ENCODE assay signal across 8 cellular contexts in genomic region chr17:73343168-73343634, GRCh38. TPM values are rescaled to one million over a fixed set of nuclear protein-coding genes. Genes with fewer than 3 reads are reported as not detected.
A peak's percentile ranks its signal among the peaks of the same experiment; 100 is the strongest.
DNase-seq lines count a peak whose midpoint lies in the region; ATAC-seq and TF ChIP-seq lines count a peak whose summit lies in the region.

No MANE protein-coding gene starts in this region.

- H4K20me1 ChIP-seq in IMR-90 (ENCODE audit: insufficient read depth, low read length) (no peaks in the 10 kb centered on the region), mammary epithelial cell (ENCODE audit: insufficient read depth, low read length) (no peaks in the 10 kb centered on the region)

- peak overlapping the region; percentile 99; the same call in 2 of the 3 replicates for H2BK15ac ChIP-seq in IMR-90 (ENCODE audit: low read depth, low read length)

- H3K56ac ChIP-seq in IMR-90 (ENCODE audit: extremely low read depth, insufficient read depth, low read length) = peak overlapping the region; percentile 87

- peak overlapping the region; percentile 99 for H4K91ac ChIP-seq in IMR-90 (ENCODE audit: insufficient read depth, low read depth, low read length)

- peak overlapping the region; percentile 78 for H3K18ac ChIP-seq in IMR-90 (ENCODE audit: low read depth, low read length)

- peaks cover 35% of the 10 kb centered on the region for H3K9me1 ChIP-seq in IMR-90 (ENCODE audit: insufficient read depth, low read length)

- TF ChIP-seq CTCF in IMR-90 (conservative IDR thresholded peaks at IDR 0.05; ENCODE audit: low read depth, low read length) (no peak), mammary epithelial cell (conservative IDR thresholded peaks at IDR 0.05 in 1 of 2, IDR thresholded peaks at IDR 0.05 in 1 of 2; ENCODE audit: extremely low read depth in 1 of 2, insufficient read depth in 1 of 2, low read depth in 1 of 2, low read length in 2 of 2) (no peak), thoracic aorta (IDR thresholded peaks at IDR 0.05) (no peak)

- H3K4me1 ChIP-seq in IMR-90 (ENCODE audit: control insufficient read depth, insufficient read depth, low read length) (peaks cover 46% of the 10 kb centered on the region), mammary epithelial cell (ENCODE audit: insufficient read depth, low read length) (peaks cover 33% of the 10 kb centered on the region), thoracic aorta (ENCODE audit: control insufficient read depth in 1 of 2, low read depth in 2 of 2) (peaks cover 17 to 56% of the 10 kb centered on the region in 2 donors)

- peak overlapping the region; percentile 89 to 96 for H4K8ac ChIP-seq in IMR-90 (ENCODE audit: low read depth in 2 of 2, low read length in 2 of 2)

- BruUV-seq in IMR-90 (replicated peaks; lab: Mats Ljungman, UMichigan) (no TSS peak), mammary epithelial cell (replicated peaks; lab: Mats Ljungman, UMichigan) (no TSS peak)

- peak; percentile 6; the same call in 1 of the 2 replicates for TF ChIP-seq RAD21 in IMR-90 (IDR thresholded peaks at IDR 0.05; ENCODE audit: low read length)

- H3K79me2 ChIP-seq in mammary epithelial cell (ENCODE audit: insufficient read depth, low read length) = no peaks in the 10 kb centered on the region

- in situ Hi-C loops in IMR-90 (cut with MboI; ENCODE audit: low sequenced_read_pairs) (no loop called here), mammary epithelial cell (cut with MboI; ENCODE audit: low sequenced_read_pairs in 2 of 2) (no loop called here), ACHN (cut with HindIII; ENCODE audit: low pct_ligation_motif_present, low pct_unique_long_range_greater_than_20kb, low sequenced_read_pairs) (no loop called here)

- H2AK5ac ChIP-seq in IMR-90 (ENCODE audit: low read depth, low read length) = peak overlapping the region; percentile 91

- intact Hi-C loops in IMR-90 (cut with micrococcal nuclease) = loop anchor here (2.0 kb wide), 1 partner anchor 32 kb away; no protein-coding TSS in a partner anchor
- intact Hi-C loops in mammary epithelial cell (cut with micrococcal nuclease) = no loop called here

- H3K9ac ChIP-seq in IMR-90 (ENCODE audit: low read depth, low read length) (peak overlapping the region; percentile 56), mammary epithelial cell (ENCODE audit: insufficient read depth, low read length) (no peak overlapping the region)

- H3K36me3 ChIP-seq in IMR-90 (ENCODE audit: control insufficient read depth, insufficient read depth, low read length) (no peaks in the 10 kb centered on the region), mammary epithelial cell (ENCODE audit: insufficient read depth, low read length) (no peaks in the 10 kb centered on the region), thoracic aorta (no peaks in the 10 kb centered on the region)

- H4K5ac ChIP-seq in IMR-90 (ENCODE audit: low read depth, low read length) = peak overlapping the region; percentile 84

- H3K14ac ChIP-seq in IMR-90 (replicated peaks; ENCODE audit: low read depth, low read length) = peak overlapping the region; percentile 99

- WGBS in IMR-90 (ENCODE audit: extremely low coverage in 2 of 2, insufficient read length in 1 of 2), 2 experiments = 0% methylated on average over 2 of the region's 17 CpGs; no CpG with 5 or more reads in 1 of the 2 experiments
- 54% methylated on average over 15 of the region's 17 CpGs for WGBS in mammary epithelial cell (ENCODE audit: low coverage, missing lambda C conversion rate)

- peak overlapping the region; percentile 99 for H2BK120ac ChIP-seq in IMR-90 (ENCODE audit: low read depth, low read length)

- H2BK20ac ChIP-seq in IMR-90 (ENCODE audit: low read depth, low read length) = peak overlapping the region; percentile 96

- CTCF ChIA-PET in IMR-90 (lab: Yijun Ruan, JAX) = no interaction called here
- CTCF ChIA-PET in mammary epithelial cell (lab: Charles Lee; ENCODE audit: low non-redundant PET) = no interaction called here

- H3K27me3 ChIP-seq in IMR-90 (ENCODE audit: control insufficient read depth, insufficient read depth, low read length) (no peaks in the 10 kb centered on the region), mammary epithelial cell (ENCODE audit: insufficient read depth, low read length) (no peaks in the 10 kb centered on the region), layer of hippocampus (ENCODE audit: control insufficient read depth, insufficient read depth, low read length) (no peaks in the 10 kb centered on the region), thoracic aorta (replicated peaks; ENCODE audit: insufficient read depth) (no peaks in the 10 kb centered on the region)

- ATAC-seq in IMR-90 (ENCODE audit: low read depth) (peak; percentile 82), thoracic aorta (ENCODE audit: insufficient number of reproducible peaks, low FRiP score, low read depth) (peak; percentile 12)

- H3K4me2 ChIP-seq in IMR-90 (ENCODE audit: low read depth, low read length) (peak overlapping the region; percentile 61), mammary epithelial cell (ENCODE audit: insufficient read depth, low read depth, low read length) (no peak overlapping the region)

- POLR2A ChIA-PET in IMR-90 (lab: Charles Lee; ENCODE audit: unreplicated experiment) = interaction anchor here (1.0 kb wide), 1 partner anchor 52 kb away, joined by 4 read pairs; no protein-coding TSS in a partner anchor

- peak overlapping the region; percentile 92 for H2AFZ ChIP-seq in IMR-90 (replicated peaks; ENCODE audit: low read length, poor library complexity)
- H2AFZ ChIP-seq in mammary epithelial cell (ENCODE audit: low read depth, low read length) = peak overlapping the region; percentile 71

- H3K9me3 ChIP-seq in IMR-90 (ENCODE audit: control insufficient read depth, insufficient read depth, low read length) (no peaks in the 10 kb centered on the region), mammary epithelial cell (replicated peaks; ENCODE audit: insufficient read depth, low read length) (no peaks in the 10 kb centered on the region), thoracic aorta (no peaks in the 10 kb centered on the region)

- H3K4ac ChIP-seq in IMR-90 (ENCODE audit: low read depth, low read length) = peak overlapping the region; percentile 99

- TF ChIP-seq POLR2A in IMR-90 (IDR thresholded peaks at IDR 0.05; ENCODE audit: low read depth, low read length) = no peak; the same call in 1 of the 2 replicates

- no peak overlapping the region for H3K4me3 ChIP-seq in IMR-90 (ENCODE audit: insufficient read depth, low read depth, low read length)
- H3K4me3 ChIP-seq in mammary epithelial cell (replicated peaks in 1 of 3; ENCODE audit: insufficient read depth in 1 of 3, low read depth in 2 of 3, low read length in 3 of 3) = no peak overlapping the region
- peak overlapping the region; percentile 59 for H3K4me3 ChIP-seq in thoracic aorta

- H3K23ac ChIP-seq in IMR-90 (ENCODE audit: low read depth, low read length) = peak overlapping the region; percentile 100

- H2BK5ac ChIP-seq in IMR-90 (ENCODE audit: low read depth, low read length, poor library complexity, severe bottlenecking) = peak overlapping the region; percentile 81

- DNase-seq in IMR-90 (peak; percentile 88), mammary epithelial cell (peak; percentile 64), thoracic aorta (ENCODE audit: low spot score) (no peak), OCI-M1 (lab: John Stamatoyannopoulos, UW) (no peak), RKO (ENCODE audit: low spot score) (no peak), ACHN (no peak)
- no peak for DNase-seq in activated effector memory CD4-positive, alpha-beta T cell treated with Interleukin-2 at 50 U/mL for 16 hours

- dilution Hi-C loops in IMR-90 (cut with HindIII; ENCODE audit: low sequenced_read_pairs, unreplicated experiment) (no loop called here), mammary epithelial cell (cut with HindIII; ENCODE audit: low sequenced_read_pairs) (no loop called here)

- peaks cover 0 to 13% of the 10 kb centered on the region in 2 experiments; a peak in 1 of 4 replicates for H3K79me1 ChIP-seq in IMR-90 (ENCODE audit: low read depth in 1 of 2, low read length in 2 of 2)

- peak overlapping the region; percentile 97 for H2AK9ac ChIP-seq in IMR-90 (replicated peaks; ENCODE audit: low read depth, low read length, poor library complexity)

- H3K27ac ChIP-seq in IMR-90 (ENCODE audit: insufficient read depth, low read length) (peak overlapping the region; percentile 81), mammary epithelial cell (ENCODE audit: insufficient read depth, low read depth, low read length) (peak overlapping the region; percentile 96), layer of hippocampus (ENCODE audit: low read depth, low read length) (peak overlapping the region; percentile 95), thoracic aorta (peak overlapping the region; percentile 58 to 59)

TF ChIP-seq in IMR-90, 13 proteins besides CTCF, POLR2A, EP300 and RAD21:
- TF ChIP-seq CEBPB (IDR thresholded peaks at IDR 0.05; ENCODE audit: low read depth, low read length) (no peak), FOS (IDR thresholded peaks at IDR 0.05; ENCODE audit: low read depth, low read length) (no peak), MAZ (IDR thresholded peaks at IDR 0.05; ENCODE audit: borderline replicate concordance, low read depth, low read length) (peak; percentile 92; the same call in 1 of the 2 replicates)
TF ChIP-seq in IMR-90: peak in this region for 1.

RNA-seq across cellular contexts. Expression of gene CDC42EP4, which starts 31.4 kb away (rescaled TPM):
- total RNA-seq in IMR-90 (2012; rRNA removed) (14.3 and 16.1 TPM in 2 replicates), mammary epithelial cell (10 to 100 TPM; 21.4 to 25.3 TPM), thoracic aorta (100 to 1,000 TPM in 1 of 2 donors, 10 to 100 TPM in 1; 73.8 to 134 TPM)
- polyA plus RNA-seq in IMR-90 (2012; rRNA removed) (25.6 and 25.8 TPM in 2 replicates), mammary epithelial cell (17.2 TPM)
- polyA plus RNA-seq in IMR-90 (2012; cell fraction: cytosol; rRNA removed) = 15.5 and 25.9 TPM in 2 replicates
- polyA plus RNA-seq in IMR-90 (2012; cell fraction: nucleus; rRNA removed; ENCODE audit: low replicate concordance) = 8.9 and 13.7 TPM in 2 replicates
- polyA minus RNA-seq in mammary epithelial cell = 20.4 TPM

Comparison
In these comparisons a context has a peak if more than half of its experiments do, and no peak if none do; other contexts are left out.
1. DNase-seq: peak in IMR-90 (single experiment) and mammary epithelial cell (single experiment); none in thoracic aorta (single experiment), OCI-M1 (single experiment), RKO (single experiment), activated effector memory CD4-positive, alpha-beta T cell treated with Interleukin-2 at 50 U/mL for 16 hours (single experiment) and ACHN (single experiment).
2. Peak in every context shown above with its lines, with median percentiles within 50 percentile points of each other: H3K27ac ChIP-seq.